In the genomic region with DNA sequence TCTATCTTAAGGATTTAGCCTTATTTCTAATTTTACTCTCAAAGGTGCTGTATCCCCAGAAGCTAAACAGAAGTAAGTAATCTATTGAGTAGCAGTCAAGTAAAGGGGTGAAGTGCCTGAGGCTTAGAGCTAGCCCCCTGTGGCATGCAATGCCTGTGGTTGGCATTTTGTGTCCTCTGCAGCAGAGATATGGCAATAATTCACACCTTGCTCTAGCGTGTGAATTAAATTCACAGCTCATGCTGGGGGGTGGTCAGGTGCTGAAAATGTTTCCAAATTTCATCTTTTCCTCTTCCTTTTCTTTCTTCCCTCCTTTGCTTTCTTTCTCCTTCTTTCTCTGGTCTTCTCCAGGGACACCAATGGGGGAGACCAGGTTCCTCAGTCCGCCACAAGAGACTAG, we compare ENCODE assay signal across 38 cellular contexts.
"Had no signal": no experiment of that assay in that cellular context is flagged by ENCODE, and none has a peak within 500 bp of the region (broad histone marks: within the 10 kb centered on the region; RNA-seq: fewer than 3 reads in every experiment).

No MANE protein-coding gene starts in this region.

- H3K9me3 Mint-ChIP-seq: activated naive CD8-positive, alpha-beta T cell treated with anti-CD3 and anti-CD28 coated beads, Interleukin-2, amount 50 U/mL, for 24 hours; activated T-helper 2 cell treated with anti-CD3 and anti-CD28 coated beads, Interferon-gamma antibody, Interleukin-2, Interleukin-4, amounts not matched to agents 10 μg/mL and 5 μg/mL and 100 μg/mL, durations not matched to agents 14 hours and 24 hours and 36 hours had no signal

- H3K36me3 ChIP-seq: adrenal gland, ascending aorta, brain microvascular endothelial cell, breast epithelium, cardiac muscle cell had no signal

- H3K4me3 ChIP-seq: adrenal gland, ascending aorta, body of pancreas, breast epithelium, cardiac muscle cell had no signal

- H3K27me3 ChIP-seq: adrenal gland, ascending aorta, body of pancreas, brain microvascular endothelial cell, breast epithelium, cardiac muscle cell had no signal

- H3K36me3 Mint-ChIP-seq: activated naive CD4-positive, alpha-beta T cell treated with anti-CD3 and anti-CD28 coated beads, Interleukin-2, amount 10 ng/mL, durations not matched to agents 7 days and 5 days; activated naive CD4-positive, alpha-beta T cell treated with anti-CD3 and anti-CD28 coated beads, Interleukin-2, amount 50 U/mL, for 24 hours; activated naive CD4-positive, alpha-beta T cell treated with anti-CD3 and anti-CD28 coated beads, Interleukin-2, amount 50 U/mL, for 72 hours; activated naive CD8-positive, alpha-beta T cell; activated naive CD8-positive, alpha-beta T cell treated with anti-CD3 and anti-CD28 coated beads for 36 hours; activated naive CD8-positive, alpha-beta T cell treated with anti-CD3 and anti-CD28 coated beads, Interleukin-2, amount 10 ng/mL, durations not matched to agents 7 days and 5 days; brain had no signal

- H3K27ac ChIP-seq: adrenal gland, ascending aorta, body of pancreas, brain microvascular endothelial cell, breast epithelium, cardiac muscle cell had no signal

- H3K4me1 ChIP-seq: adrenal gland, ascending aorta, body of pancreas, breast epithelium had no signal

- H3K9me3 ChIP-seq: adrenal gland, ascending aorta, body of pancreas had no signal

- H3K4me1 Mint-ChIP-seq: activated naive CD4-positive, alpha-beta T cell treated with anti-CD3 and anti-CD28 coated beads, Interleukin-2, amount 10 ng/mL, durations not matched to agents 7 days and 5 days; activated naive CD4-positive, alpha-beta T cell treated with anti-CD3 and anti-CD28 coated beads, Interleukin-2, amount 50 U/mL, for 24 hours; activated naive CD8-positive, alpha-beta T cell treated with anti-CD3 and anti-CD28 coated beads for 36 hours; activated naive CD8-positive, alpha-beta T cell treated with anti-CD3 and anti-CD28 coated beads, Interleukin-2, amount 10 ng/mL, durations not matched to agents 7 days and 5 days; activated naive CD8-positive, alpha-beta T cell treated with anti-CD3 and anti-CD28 coated beads, Interleukin-2, amount 50 U/mL, for 24 hours; activated T-helper 17 cell treated with anti-CD3 and anti-CD28 coated beads, Interleukin-2, amount 50 U/mL, for 72 hours; brain; central memory CD8-positive, alpha-beta T cell had no signal

- H3K27ac Mint-ChIP-seq: activated naive CD4-positive, alpha-beta T cell treated with anti-CD3 and anti-CD28 coated beads for 36 hours; activated naive CD4-positive, alpha-beta T cell treated with anti-CD3 and anti-CD28 coated beads, Interleukin-2, amount 10 ng/mL, durations not matched to agents 7 days and 5 days; activated naive CD4-positive, alpha-beta T cell treated with anti-CD3 and anti-CD28 coated beads, Interleukin-2, amount 50 U/mL, for 24 hours; activated naive CD4-positive, alpha-beta T cell treated with anti-CD3 and anti-CD28 coated beads, Interleukin-2, amount 50 U/mL, for 72 hours; activated naive CD8-positive, alpha-beta T cell; activated naive CD8-positive, alpha-beta T cell treated with anti-CD3 and anti-CD28 coated beads for 36 hours; activated naive CD8-positive, alpha-beta T cell treated with anti-CD3 and anti-CD28 coated beads, Interleukin-2, amount 10 ng/mL, durations not matched to agents 7 days and 5 days; activated naive CD8-positive, alpha-beta T cell treated with anti-CD3 and anti-CD28 coated beads, Interleukin-2, amount 50 U/mL, for 24 hours; activated T-cell treated with anti-CD3 and anti-CD28 coated beads, Interleukin-2, amount 50 U/mL, for 24 hours; activated T-cell treated with anti-CD3 and anti-CD28 coated beads, Interleukin-2, amount 50 U/mL, for 72 hours; activated T-helper 1 cell treated with anti-CD3 and anti-CD28 coated beads, Interleukin-12 subunit alpha, Interleukin-12 subunit beta, Interleukin-2, Interleukin-4 antibody, amounts not matched to agents 30 ng/mL and 10 ng/mL and 1 ng/mL, durations not matched to agents 14 hours and 24 hours and 36 hours; activated T-helper 17 cell treated with anti-CD3 and anti-CD28 coated beads, Interleukin-2, amount 50 U/mL, for 72 hours; activated T-helper 2 cell treated with anti-CD3 and anti-CD28 coated beads, Interferon-gamma antibody, Interleukin-2, Interleukin-4, amounts not matched to agents 10 μg/mL and 5 μg/mL and 100 μg/mL, durations not matched to agents 14 hours and 24 hours and 36 hours had no signal

- H3K27me3 Mint-ChIP-seq: activated naive CD4-positive, alpha-beta T cell treated with anti-CD3 and anti-CD28 coated beads, Interleukin-2, amount 10 ng/mL, durations not matched to agents 7 days and 5 days; activated naive CD4-positive, alpha-beta T cell treated with anti-CD3 and anti-CD28 coated beads, Interleukin-2, amount 50 U/mL, for 24 hours; activated naive CD8-positive, alpha-beta T cell; activated naive CD8-positive, alpha-beta T cell treated with anti-CD3 and anti-CD28 coated beads for 36 hours; activated naive CD8-positive, alpha-beta T cell treated with anti-CD3 and anti-CD28 coated beads, Interleukin-2, amount 10 ng/mL, durations not matched to agents 7 days and 5 days; activated T-cell treated with anti-CD3 and anti-CD28 coated beads, Interleukin-2, amount 50 U/mL, for 24 hours; activated T-helper 17 cell treated with anti-CD3 and anti-CD28 coated beads, Interleukin-2, amount 50 U/mL, for 72 hours; brain; central memory CD8-positive, alpha-beta T cell had no signal

- DNase-seq: activated effector memory CD4-positive, alpha-beta T cell treated with anti-CD3 and anti-CD28 coated beads, Interleukin-2, amount 50 U/mL, for 16 hours; activated effector memory CD4-positive, alpha-beta T cell treated with Interleukin-2 at 50 U/mL for 16 hours; activated gamma-delta T cell; activated gamma-delta T cell treated with Interleukin-2 at 50 U/mL for 16 hours; activated naive CD4-positive, alpha-beta T cell; activated naive CD4-positive, alpha-beta T cell treated with anti-CD3 and anti-CD28 coated beads for 36 hours; activated naive CD4-positive, alpha-beta T cell treated with anti-CD3 and anti-CD28 coated beads, Interleukin-2, amount 10 ng/mL, durations not matched to agents 7 days and 5 days; activated naive CD4-positive, alpha-beta T cell treated with anti-CD3 and anti-CD28 coated beads, Interleukin-2, amount 50 U/mL, for 16 hours; activated naive CD4-positive, alpha-beta T cell treated with Interleukin-2 at 50 U/mL for 16 hours; activated naive CD8-positive, alpha-beta T cell treated with anti-CD3 and anti-CD28 coated beads for 36 hours; activated naive CD8-positive, alpha-beta T cell treated with anti-CD3 and anti-CD28 coated beads, Interleukin-2, amount 10 ng/mL, durations not matched to agents 7 days and 5 days; activated naive CD8-positive, alpha-beta T cell treated with anti-CD3 and anti-CD28 coated beads, Interleukin-2, amount 50 U/mL, for 24 hours; activated T-cell treated with anti-CD3 and anti-CD28 coated beads, Interleukin-2, amount 50 U/mL, for 1 hour; activated T-cell treated with anti-CD3 and anti-CD28 coated beads, Interleukin-2, amount 50 U/mL, for 24 hours; activated T-cell treated with anti-CD3 and anti-CD28 coated beads, Interleukin-2, amount 50 U/mL, for 4 hours; activated T-cell treated with anti-CD3 and anti-CD28 coated beads, Interleukin-2, amount 50 U/mL, for 48 hours; activated T-cell treated with anti-CD3 and anti-CD28 coated beads, Interleukin-2, amount 50 U/mL, for 72 hours; adrenal gland; amniotic stem cell; amygdala; anterior cingulate cortex; aorta; body of pancreas; brain microvascular endothelial cell; caudate nucleus; central memory CD4-positive, alpha-beta T cell; cerebellar nuclear complex had no signal

- H3K4me3 Mint-ChIP-seq: activated naive CD4-positive, alpha-beta T cell treated with anti-CD3 and anti-CD28 coated beads for 36 hours; activated naive CD4-positive, alpha-beta T cell treated with anti-CD3 and anti-CD28 coated beads, Interleukin-2, amount 10 ng/mL, durations not matched to agents 7 days and 5 days; activated naive CD4-positive, alpha-beta T cell treated with anti-CD3 and anti-CD28 coated beads, Interleukin-2, amount 50 U/mL, for 24 hours; activated naive CD8-positive, alpha-beta T cell; activated naive CD8-positive, alpha-beta T cell treated with anti-CD3 and anti-CD28 coated beads for 36 hours; activated naive CD8-positive, alpha-beta T cell treated with anti-CD3 and anti-CD28 coated beads, Interleukin-2, amount 10 ng/mL, durations not matched to agents 7 days and 5 days; activated naive CD8-positive, alpha-beta T cell treated with anti-CD3 and anti-CD28 coated beads, Interleukin-2, amount 50 U/mL, for 24 hours; activated T-cell treated with anti-CD3 and anti-CD28 coated beads, Interleukin-2, amount 50 U/mL, for 24 hours; activated T-cell treated with anti-CD3 and anti-CD28 coated beads, Interleukin-2, amount 50 U/mL, for 4 hours; activated T-cell treated with anti-CD3 and anti-CD28 coated beads, Interleukin-2, amount 50 U/mL, for 72 hours; activated T-helper 1 cell treated with anti-CD3 and anti-CD28 coated beads, Interleukin-12 subunit alpha, Interleukin-12 subunit beta, Interleukin-2, Interleukin-4 antibody, amounts not matched to agents 30 ng/mL and 10 ng/mL and 1 ng/mL, durations not matched to agents 14 hours and 24 hours and 36 hours; activated T-helper 17 cell treated with anti-CD3 and anti-CD28 coated beads, Interleukin-2, amount 50 U/mL, for 72 hours; brain; central memory CD8-positive, alpha-beta T cell had no signal
